2 cellular contexts compared by ENCODE assay signal in genomic region chr1:112712701-112713128, GRCh38.
TF ChIP-seq lines count a peak whose summit lies in the region.

No MANE protein-coding gene starts in this region.

TF ChIP-seq in HEK293, 187 proteins besides CTCF, POLR2A, EP300 and RAD21:
- no peak for TF ChIP-seq ZNF184 (tag by site-specific recombination; IDR thresholded peaks at IDR 0.05)
- TF ChIP-seq ZNF274 (IDR thresholded peaks at IDR 0.05; ENCODE audit: low read length) = no peak
- TF ChIP-seq ZNF274 (tag by site-specific recombination; IDR thresholded peaks at IDR 0.05; ENCODE audit: borderline replicate concordance) = no peak
- peak; percentile 68 for TF ChIP-seq ZSCAN4 (tag by site-specific recombination; IDR thresholded peaks at IDR 0.05)
- peak; percentile 59; the same call in 1 of the 2 replicates for TF ChIP-seq ZBTB17 (tag by site-specific recombination; IDR thresholded peaks at IDR 0.05)
- no peak for TF ChIP-seq SCRT1 (tag by site-specific recombination; IDR thresholded peaks at IDR 0.05; ENCODE audit: borderline replicate concordance)

TF ChIP-seq in GM12878, 131 proteins besides CTCF, POLR2A, EP300 and RAD21:
- TF ChIP-seq PKNOX1 (IDR thresholded peaks at IDR 0.05) (0 out of 2 replicates have a peak, but pooled peaks have one; percentile 35), ZBTB33 (IDR thresholded peaks at IDR 0.05) (no peak)
TF ChIP-seq in GM12878: peak in this region for 1.
